ENCODE assay signal across 1 cellular context in the genomic region with DNA sequence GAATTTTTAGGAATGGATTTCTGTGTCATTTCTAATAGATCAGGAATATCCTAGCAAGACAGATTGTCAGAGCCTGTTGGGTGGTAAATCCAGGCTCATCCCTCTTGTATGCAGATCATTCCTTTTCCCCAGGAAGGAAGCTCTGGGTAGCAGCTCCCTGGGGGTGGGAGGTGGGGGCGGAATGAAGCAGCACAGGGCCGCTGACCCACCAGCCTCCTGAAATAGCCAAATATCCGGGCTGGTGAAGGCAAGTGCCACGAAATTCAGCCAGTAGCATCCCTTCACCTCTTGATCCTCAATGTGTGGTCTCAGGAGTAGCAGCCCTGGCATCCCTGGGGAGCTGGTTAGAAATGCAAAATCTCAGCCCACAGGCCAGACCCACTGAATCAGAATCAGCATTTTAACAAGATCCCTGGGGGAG.
TF ChIP-seq lines count a peak whose summit lies in the region.

No MANE protein-coding gene starts in this region.

TF ChIP-seq in WTC11, 78 proteins besides CTCF, POLR2A, EP300 and RAD21 (continued from another document):
- TF ChIP-seq, protein P1, sequence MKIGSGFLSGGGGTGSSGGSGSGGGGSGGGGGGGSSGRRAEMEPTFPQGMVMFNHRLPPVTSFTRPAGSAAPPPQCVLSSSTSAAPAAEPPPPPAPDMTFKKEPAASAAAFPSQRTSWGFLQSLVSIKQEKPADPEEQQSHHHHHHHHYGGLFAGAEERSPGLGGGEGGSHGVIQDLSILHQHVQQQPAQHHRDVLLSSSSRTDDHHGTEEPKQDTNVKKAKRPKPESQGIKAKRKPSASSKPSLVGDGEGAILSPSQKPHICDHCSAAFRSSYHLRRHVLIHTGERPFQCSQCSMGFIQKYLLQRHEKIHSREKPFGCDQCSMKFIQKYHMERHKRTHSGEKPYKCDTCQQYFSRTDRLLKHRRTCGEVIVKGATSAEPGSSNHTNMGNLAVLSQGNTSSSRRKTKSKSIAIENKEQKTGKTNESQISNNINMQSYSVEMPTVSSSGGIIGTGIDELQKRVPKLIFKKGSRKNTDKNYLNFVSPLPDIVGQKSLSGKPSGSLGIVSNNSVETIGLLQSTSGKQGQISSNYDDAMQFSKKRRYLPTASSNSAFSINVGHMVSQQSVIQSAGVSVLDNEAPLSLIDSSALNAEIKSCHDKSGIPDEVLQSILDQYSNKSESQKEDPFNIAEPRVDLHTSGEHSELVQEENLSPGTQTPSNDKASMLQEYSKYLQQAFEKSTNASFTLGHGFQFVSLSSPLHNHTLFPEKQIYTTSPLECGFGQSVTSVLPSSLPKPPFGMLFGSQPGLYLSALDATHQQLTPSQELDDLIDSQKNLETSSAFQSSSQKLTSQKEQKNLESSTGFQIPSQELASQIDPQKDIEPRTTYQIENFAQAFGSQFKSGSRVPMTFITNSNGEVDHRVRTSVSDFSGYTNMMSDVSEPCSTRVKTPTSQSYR (CRISPR knock-in tag; IDR thresholded peaks at IDR 0.05), result 0 out of 2 replicates have a peak, but pooled peaks have one; percentile 23
- TF ChIP-seq TEAD1 (CRISPR knock-in tag; IDR thresholded peaks at IDR 0.05), result peak; percentile 89; the same call in 1 of the 2 replicates
- TF ChIP-seq SMAD3 (CRISPR knock-in tag; IDR thresholded peaks at IDR 0.05; ENCODE audit: borderline replicate concordance), result 0 out of 2 replicates have a peak, but pooled peaks have one; percentile 33
- TF ChIP-seq ZNF263 (CRISPR knock-in tag; IDR thresholded peaks at IDR 0.05; ENCODE audit: low read depth), result peak; percentile 50; the same call in 1 of the 2 replicates
- TF ChIP-seq CREM (CRISPR knock-in tag; IDR thresholded peaks at IDR 0.05), result 0 out of 2 replicates have a peak, but pooled peaks have one; percentile 27
- no peak for TF ChIP-seq HMGA2 (CRISPR knock-in tag; IDR thresholded peaks at IDR 0.05)
- TF ChIP-seq SMAD4 (CRISPR knock-in tag; IDR thresholded peaks at IDR 0.05), result no peak
- TF ChIP-seq, protein P2, sequence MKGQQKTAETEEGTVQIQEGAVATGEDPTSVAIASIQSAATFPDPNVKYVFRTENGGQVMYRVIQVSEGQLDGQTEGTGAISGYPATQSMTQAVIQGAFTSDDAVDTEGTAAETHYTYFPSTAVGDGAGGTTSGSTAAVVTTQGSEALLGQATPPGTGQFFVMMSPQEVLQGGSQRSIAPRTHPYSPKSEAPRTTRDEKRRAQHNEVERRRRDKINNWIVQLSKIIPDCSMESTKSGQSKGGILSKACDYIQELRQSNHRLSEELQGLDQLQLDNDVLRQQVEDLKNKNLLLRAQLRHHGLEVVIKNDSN (CRISPR knock-in tag; IDR thresholded peaks at IDR 0.05), result no peak
- TF ChIP-seq, protein P3, sequence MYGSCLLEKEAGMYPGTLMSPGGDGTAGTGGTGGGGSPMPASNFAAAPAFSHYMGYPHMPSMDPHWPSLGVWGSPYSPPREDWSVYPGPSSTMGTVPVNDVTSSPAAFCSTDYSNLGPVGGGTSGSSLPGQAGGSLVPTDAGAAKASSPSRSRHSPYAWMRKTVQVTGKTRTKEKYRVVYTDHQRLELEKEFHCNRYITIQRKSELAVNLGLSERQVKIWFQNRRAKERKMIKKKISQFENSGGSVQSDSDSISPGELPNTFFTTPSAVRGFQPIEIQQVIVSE (CRISPR knock-in tag; IDR thresholded peaks at IDR 0.05; ENCODE audit: borderline replicate concordance), result no peak
- TF ChIP-seq, protein P4, sequence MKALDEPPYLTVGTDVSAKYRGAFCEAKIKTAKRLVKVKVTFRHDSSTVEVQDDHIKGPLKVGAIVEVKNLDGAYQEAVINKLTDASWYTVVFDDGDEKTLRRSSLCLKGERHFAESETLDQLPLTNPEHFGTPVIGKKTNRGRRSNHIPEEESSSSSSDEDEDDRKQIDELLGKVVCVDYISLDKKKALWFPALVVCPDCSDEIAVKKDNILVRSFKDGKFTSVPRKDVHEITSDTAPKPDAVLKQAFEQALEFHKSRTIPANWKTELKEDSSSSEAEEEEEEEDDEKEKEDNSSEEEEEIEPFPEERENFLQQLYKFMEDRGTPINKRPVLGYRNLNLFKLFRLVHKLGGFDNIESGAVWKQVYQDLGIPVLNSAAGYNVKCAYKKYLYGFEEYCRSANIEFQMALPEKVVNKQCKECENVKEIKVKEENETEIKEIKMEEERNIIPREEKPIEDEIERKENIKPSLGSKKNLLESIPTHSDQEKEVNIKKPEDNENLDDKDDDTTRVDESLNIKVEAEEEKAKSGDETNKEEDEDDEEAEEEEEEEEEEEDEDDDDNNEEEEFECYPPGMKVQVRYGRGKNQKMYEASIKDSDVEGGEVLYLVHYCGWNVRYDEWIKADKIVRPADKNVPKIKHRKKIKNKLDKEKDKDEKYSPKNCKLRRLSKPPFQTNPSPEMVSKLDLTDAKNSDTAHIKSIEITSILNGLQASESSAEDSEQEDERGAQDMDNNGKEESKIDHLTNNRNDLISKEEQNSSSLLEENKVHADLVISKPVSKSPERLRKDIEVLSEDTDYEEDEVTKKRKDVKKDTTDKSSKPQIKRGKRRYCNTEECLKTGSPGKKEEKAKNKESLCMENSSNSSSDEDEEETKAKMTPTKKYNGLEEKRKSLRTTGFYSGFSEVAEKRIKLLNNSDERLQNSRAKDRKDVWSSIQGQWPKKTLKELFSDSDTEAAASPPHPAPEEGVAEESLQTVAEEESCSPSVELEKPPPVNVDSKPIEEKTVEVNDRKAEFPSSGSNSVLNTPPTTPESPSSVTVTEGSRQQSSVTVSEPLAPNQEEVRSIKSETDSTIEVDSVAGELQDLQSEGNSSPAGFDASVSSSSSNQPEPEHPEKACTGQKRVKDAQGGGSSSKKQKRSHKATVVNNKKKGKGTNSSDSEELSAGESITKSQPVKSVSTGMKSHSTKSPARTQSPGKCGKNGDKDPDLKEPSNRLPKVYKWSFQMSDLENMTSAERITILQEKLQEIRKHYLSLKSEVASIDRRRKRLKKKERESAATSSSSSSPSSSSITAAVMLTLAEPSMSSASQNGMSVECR (CRISPR knock-in tag; IDR thresholded peaks at IDR 0.05; ENCODE audit: borderline replicate concordance), result peak; percentile 48; the same call in 1 of the 2 replicates
- no peak for TF ChIP-seq ZBTB21 (CRISPR knock-in tag; IDR thresholded peaks at IDR 0.05; ENCODE audit: borderline replicate concordance)
- no peak for TF ChIP-seq OVOL2 (CRISPR knock-in tag; IDR thresholded peaks at IDR 0.05; ENCODE audit: borderline replicate concordance)
- TF ChIP-seq, protein P5, sequence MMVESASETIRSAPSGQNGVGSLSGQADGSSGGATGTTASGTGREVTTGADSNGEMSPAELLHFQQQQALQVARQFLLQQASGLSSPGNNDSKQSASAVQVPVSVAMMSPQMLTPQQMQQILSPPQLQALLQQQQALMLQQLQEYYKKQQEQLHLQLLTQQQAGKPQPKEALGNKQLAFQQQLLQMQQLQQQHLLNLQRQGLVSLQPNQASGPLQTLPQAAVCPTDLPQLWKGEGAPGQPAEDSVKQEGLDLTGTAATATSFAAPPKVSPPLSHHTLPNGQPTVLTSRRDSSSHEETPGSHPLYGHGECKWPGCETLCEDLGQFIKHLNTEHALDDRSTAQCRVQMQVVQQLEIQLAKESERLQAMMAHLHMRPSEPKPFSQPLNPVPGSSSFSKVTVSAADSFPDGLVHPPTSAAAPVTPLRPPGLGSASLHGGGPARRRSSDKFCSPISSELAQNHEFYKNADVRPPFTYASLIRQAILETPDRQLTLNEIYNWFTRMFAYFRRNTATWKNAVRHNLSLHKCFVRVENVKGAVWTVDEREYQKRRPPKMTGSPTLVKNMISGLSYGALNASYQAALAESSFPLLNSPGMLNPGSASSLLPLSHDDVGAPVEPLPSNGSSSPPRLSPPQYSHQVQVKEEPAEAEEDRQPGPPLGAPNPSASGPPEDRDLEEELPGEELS (CRISPR knock-in tag; IDR thresholded peaks at IDR 0.05), result peak; percentile 46; the same call in 1 of the 2 replicates
- no peak for TF ChIP-seq TCF7 (CRISPR knock-in tag; IDR thresholded peaks at IDR 0.05; ENCODE audit: low read depth)
- TF ChIP-seq, protein P6, sequence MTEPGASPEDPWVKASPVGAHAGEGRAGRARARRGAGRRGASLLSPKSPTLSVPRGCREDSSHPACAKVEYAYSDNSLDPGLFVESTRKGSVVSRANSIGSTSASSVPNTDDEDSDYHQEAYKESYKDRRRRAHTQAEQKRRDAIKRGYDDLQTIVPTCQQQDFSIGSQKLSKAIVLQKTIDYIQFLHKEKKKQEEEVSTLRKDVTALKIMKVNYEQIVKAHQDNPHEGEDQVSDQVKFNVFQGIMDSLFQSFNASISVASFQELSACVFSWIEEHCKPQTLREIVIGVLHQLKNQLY (CRISPR knock-in tag; IDR thresholded peaks at IDR 0.05), result no peak
- TF ChIP-seq, protein P7, sequence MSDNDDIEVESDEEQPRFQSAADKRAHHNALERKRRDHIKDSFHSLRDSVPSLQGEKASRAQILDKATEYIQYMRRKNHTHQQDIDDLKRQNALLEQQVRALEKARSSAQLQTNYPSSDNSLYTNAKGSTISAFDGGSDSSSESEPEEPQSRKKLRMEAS (CRISPR knock-in tag; IDR thresholded peaks at IDR 0.05), result no peak
- peak; percentile 92 for TF ChIP-seq ETV6 (CRISPR knock-in tag; IDR thresholded peaks at IDR 0.05)
- TF ChIP-seq, protein P8, sequence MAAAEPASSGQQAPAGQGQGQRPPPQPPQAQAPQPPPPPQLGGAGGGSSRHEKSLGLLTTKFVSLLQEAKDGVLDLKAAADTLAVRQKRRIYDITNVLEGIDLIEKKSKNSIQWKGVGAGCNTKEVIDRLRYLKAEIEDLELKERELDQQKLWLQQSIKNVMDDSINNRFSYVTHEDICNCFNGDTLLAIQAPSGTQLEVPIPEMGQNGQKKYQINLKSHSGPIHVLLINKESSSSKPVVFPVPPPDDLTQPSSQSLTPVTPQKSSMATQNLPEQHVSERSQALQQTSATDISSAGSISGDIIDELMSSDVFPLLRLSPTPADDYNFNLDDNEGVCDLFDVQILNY (CRISPR knock-in tag; IDR thresholded peaks at IDR 0.05), result peak; percentile 68; the same call in 1 of the 2 replicates
- no peak for TF ChIP-seq ZNF219 (CRISPR knock-in tag; IDR thresholded peaks at IDR 0.05; ENCODE audit: borderline replicate concordance)
- no peak for TF ChIP-seq JAZF1 (CRISPR knock-in tag; IDR thresholded peaks at IDR 0.05)
- TF ChIP-seq ZNF232 (CRISPR knock-in tag; IDR thresholded peaks at IDR 0.05), result no peak; the same call in 1 of the 2 replicates
